Comparison of ENCODE assay signal across 20 cellular contexts in the genomic region with DNA sequence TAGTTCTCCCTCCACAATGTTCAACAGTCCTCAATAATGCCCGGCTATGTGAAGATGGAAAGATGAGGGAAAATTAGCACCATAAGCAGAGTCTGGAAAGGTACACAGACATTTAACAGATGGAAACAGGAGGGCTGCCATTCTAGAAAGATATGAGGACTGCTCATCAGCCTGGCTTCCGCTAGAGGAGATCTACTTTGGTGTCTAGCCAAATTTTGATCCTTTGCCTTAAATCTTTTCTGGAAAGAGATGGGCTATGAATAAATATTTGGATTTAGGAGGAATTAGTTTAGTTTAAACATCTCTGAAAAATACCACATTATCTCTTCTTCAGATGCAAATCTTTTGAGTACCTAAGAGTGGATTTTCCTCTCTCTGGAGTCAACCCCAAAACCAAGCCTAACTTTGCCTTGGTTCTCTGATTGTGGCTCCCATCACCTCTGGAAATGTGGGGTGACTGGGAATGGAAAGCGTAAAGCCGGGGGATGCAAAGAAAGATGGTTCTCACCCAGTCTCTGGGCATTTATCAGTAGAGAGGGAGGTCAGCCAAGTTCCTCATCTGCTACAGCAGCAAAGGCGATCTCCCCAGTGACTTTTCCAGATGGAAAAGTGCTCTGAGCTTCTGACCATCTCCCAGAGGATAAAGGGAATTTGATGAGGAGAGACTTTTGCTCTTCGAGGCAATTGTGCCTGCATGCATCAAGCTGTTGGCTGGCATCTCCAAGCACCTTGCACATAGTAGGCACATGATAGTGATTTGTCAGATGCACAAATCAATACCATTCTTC.
A peak's percentile ranks its signal among the peaks of the same experiment; 100 is the strongest.
DNase-seq lines count a peak whose midpoint lies in the region; ATAC-seq and TF ChIP-seq lines count a peak whose summit lies in the region.
"Had no signal": no experiment of that assay in that cellular context is flagged by ENCODE, and none has a peak within 500 bp of the region (broad histone marks: within the 10 kb centered on the region; RNA-seq: fewer than 3 reads in every experiment).

No MANE protein-coding gene starts in this region.

- H3K36me3 ChIP-seq in left ventricle myocardium inferior: no peaks in the 10 kb centered on the region
- no peaks in the 10 kb centered on the region for H3K36me3 ChIP-seq in IMR-90 (ENCODE audit: control insufficient read depth, insufficient read depth, low read length)
- H3K36me3 ChIP-seq: BE2C, BLaER1 had no signal

- no peak overlapping the region for H2BK5ac ChIP-seq in IMR-90 (ENCODE audit: low read depth, low read length, poor library complexity, severe bottlenecking)

- H3K4me1 ChIP-seq in left ventricle myocardium inferior: no peaks in the 10 kb centered on the region
- peaks cover 6% of the 10 kb centered on the region; the same call in 1 of the 2 replicates for H3K4me1 ChIP-seq in IMR-90 (ENCODE audit: control insufficient read depth, insufficient read depth, low read length)
- H3K4me1 ChIP-seq: BE2C had no signal

- dilution Hi-C loops in IMR-90 (cut with HindIII; ENCODE audit: low sequenced_read_pairs, unreplicated experiment): no loop called here

- TF ChIP-seq POLR2A in IMR-90 (IDR thresholded peaks at IDR 0.05; ENCODE audit: low read depth, low read length): no peak

- H2BK120ac ChIP-seq in IMR-90 (ENCODE audit: low read depth, low read length): no peak overlapping the region

- H4K91ac ChIP-seq in IMR-90 (ENCODE audit: insufficient read depth, low read depth, low read length): no peak overlapping the region

- no peaks in the 10 kb centered on the region for H3K27me3 ChIP-seq in left ventricle myocardium inferior (ENCODE audit: low read depth)
- peaks cover 3% of the 10 kb centered on the region for H3K27me3 ChIP-seq in IMR-90 (ENCODE audit: control insufficient read depth, insufficient read depth, low read length)
- H3K27me3 ChIP-seq: BE2C, BLaER1 had no signal

- POLR2A ChIA-PET in IMR-90 (lab: Charles Lee; ENCODE audit: unreplicated experiment): no interaction called here

- no peak for TF ChIP-seq RAD21 in IMR-90 (IDR thresholded peaks at IDR 0.05; ENCODE audit: low read length)

- H2AFZ ChIP-seq in IMR-90 (replicated peaks; ENCODE audit: low read length, poor library complexity): no peak overlapping the region

- DNase-seq in left ventricle myocardium inferior: no peak
- DNase-seq in cardiac septum (ENCODE audit: low spot score): no peak
- peak; percentile 4 for DNase-seq in IMR-90
- peak; percentile 62 for DNase-seq in fibroblast of villous mesenchyme (ENCODE audit: low read depth)
- DNase-seq: 8988T; ACHN; BE2C; C1 segment of cervical spinal cord; CD4-positive, alpha-beta memory T cell; CD4-positive, CD25-positive, alpha-beta regulatory T cell; CD8-positive, alpha-beta memory T cell; COR-L47; DMS 273 treated with DMSO at 0.1 percent for 48 hours; DMS79; DND-41; EL; GF-D8 had no signal

- H3K27ac ChIP-seq in left ventricle myocardium inferior (replicated peaks) (peak overlapping the region; percentile 51), IMR-90 (ENCODE audit: insufficient read depth, low read length) (peak overlapping the region; percentile 25; the same call in 1 of the 2 replicates)
- H3K27ac ChIP-seq: BLaER1 had no signal

- H3K9me1 ChIP-seq in IMR-90 (ENCODE audit: insufficient read depth, low read length): no peaks in the 10 kb centered on the region; the same call in 1 of the 2 replicates

- intact Hi-C loops in left ventricle myocardium inferior (cut with micrococcal nuclease) (loop anchor here (10.0 kb wide), 1 partner anchor 73 kb away; no protein-coding TSS in a partner anchor), cardiac septum (cut with DNase I) (no loop called here), IMR-90 (cut with micrococcal nuclease) (no loop called here)

- peak overlapping the region; percentile 1; the same call in 1 of the 2 replicates for H3K18ac ChIP-seq in IMR-90 (ENCODE audit: low read depth, low read length)

- peak; percentile 63 for ATAC-seq in IMR-90 (ENCODE audit: low read depth)
- no peak for ATAC-seq in GM21381 (IDR thresholded peaks at IDR 0.05; ENCODE audit: unreplicated experiment)
- ATAC-seq in SK-N-SH treated with all-trans-retinoic acid at 6 μM for 48 hours: no peak

- in situ Hi-C loops in IMR-90 (cut with MboI; ENCODE audit: low sequenced_read_pairs): no loop called here

- H4K20me1 ChIP-seq in IMR-90 (ENCODE audit: insufficient read depth, low read length): no peaks in the 10 kb centered on the region
- H4K20me1 ChIP-seq: BLaER1 had no signal

- H3K4me3 ChIP-seq in left ventricle myocardium inferior (no peak overlapping the region), IMR-90 (ENCODE audit: insufficient read depth, low read depth, low read length) (no peak overlapping the region), fibroblast of villous mesenchyme (ENCODE audit: low read depth, low read length) (no peak overlapping the region)
- H3K4me3 ChIP-seq: BLaER1 had no signal

- BruUV-seq in IMR-90 (replicated peaks; lab: Mats Ljungman, UMichigan): no TSS peak

- CTCF ChIA-PET in IMR-90 (lab: Yijun Ruan, JAX): no interaction called here

- no peak overlapping the region for H2AK5ac ChIP-seq in IMR-90 (ENCODE audit: low read depth, low read length)

- H3K23ac ChIP-seq in IMR-90 (ENCODE audit: low read depth, low read length): no peak overlapping the region

- H3K4ac ChIP-seq in IMR-90 (ENCODE audit: low read depth, low read length): no peak overlapping the region

- no peak overlapping the region for H3K56ac ChIP-seq in IMR-90 (ENCODE audit: extremely low read depth, insufficient read depth, low read length)

- WGBS in IMR-90 (ENCODE audit: extremely low coverage in 2 of 2, insufficient read length in 1 of 2), 2 experiments: 20% methylated on average over 1 of the region's 6 CpGs; no CpG with 5 or more reads in 1 of the 2 experiments

- H2BK20ac ChIP-seq in IMR-90 (ENCODE audit: low read depth, low read length): peak overlapping the region; percentile 8; the same call in 1 of the 2 replicates

- H2BK15ac ChIP-seq in IMR-90 (ENCODE audit: low read depth, low read length): no peak overlapping the region

- H3K79me1 ChIP-seq in IMR-90 (ENCODE audit: low read depth in 1 of 2, low read length in 2 of 2): no peaks in the 10 kb centered on the region

- H3K14ac ChIP-seq in IMR-90 (replicated peaks; ENCODE audit: low read depth, low read length): no peak overlapping the region

- no peak overlapping the region for H4K8ac ChIP-seq in IMR-90 (ENCODE audit: low read depth in 2 of 2, low read length in 2 of 2)

- no peak for TF ChIP-seq CTCF in left ventricle myocardium inferior (IDR thresholded peaks at IDR 0.05; ENCODE audit: borderline replicate concordance)
- TF ChIP-seq CTCF in IMR-90 (conservative IDR thresholded peaks at IDR 0.05; ENCODE audit: low read depth, low read length): no peak
- no peak for TF ChIP-seq CTCF in fibroblast of villous mesenchyme (IDR thresholded peaks at IDR 0.05; ENCODE audit: insufficient read depth, low read depth, low read length)

- H2AK9ac ChIP-seq in IMR-90 (replicated peaks; ENCODE audit: low read depth, low read length, poor library complexity): no peak overlapping the region

- H3K9me3 ChIP-seq in left ventricle myocardium inferior (replicated peaks): no peaks in the 10 kb centered on the region
- no peaks in the 10 kb centered on the region for H3K9me3 ChIP-seq in IMR-90 (ENCODE audit: control insufficient read depth, insufficient read depth, low read length)
- H3K9me3 ChIP-seq: BE2C, BLaER1 had no signal

- no peak overlapping the region for H3K4me2 ChIP-seq in IMR-90 (ENCODE audit: low read depth, low read length)
- H3K4me2 ChIP-seq: BLaER1 had no signal

- H4K5ac ChIP-seq in IMR-90 (ENCODE audit: low read depth, low read length): no peak overlapping the region

- no peak overlapping the region for H3K9ac ChIP-seq in IMR-90 (ENCODE audit: low read depth, low read length)
- H3K9ac ChIP-seq: BLaER1 had no signal

TF ChIP-seq in IMR-90, 13 proteins besides CTCF, POLR2A, EP300 and RAD21 (continues in another document):
- no peak for TF ChIP-seq RFX5 (IDR thresholded peaks at IDR 0.05; ENCODE audit: low read depth, low read length)
- no peak for TF ChIP-seq CHD1 (IDR thresholded peaks at IDR 0.05; ENCODE audit: low read depth, low read length)
- no peak for TF ChIP-seq MAZ (IDR thresholded peaks at IDR 0.05; ENCODE audit: borderline replicate concordance, low read depth, low read length)
- no peak for TF ChIP-seq MAFK (IDR thresholded peaks at IDR 0.05; ENCODE audit: low read depth, low read length)
- TF ChIP-seq, protein P1, sequence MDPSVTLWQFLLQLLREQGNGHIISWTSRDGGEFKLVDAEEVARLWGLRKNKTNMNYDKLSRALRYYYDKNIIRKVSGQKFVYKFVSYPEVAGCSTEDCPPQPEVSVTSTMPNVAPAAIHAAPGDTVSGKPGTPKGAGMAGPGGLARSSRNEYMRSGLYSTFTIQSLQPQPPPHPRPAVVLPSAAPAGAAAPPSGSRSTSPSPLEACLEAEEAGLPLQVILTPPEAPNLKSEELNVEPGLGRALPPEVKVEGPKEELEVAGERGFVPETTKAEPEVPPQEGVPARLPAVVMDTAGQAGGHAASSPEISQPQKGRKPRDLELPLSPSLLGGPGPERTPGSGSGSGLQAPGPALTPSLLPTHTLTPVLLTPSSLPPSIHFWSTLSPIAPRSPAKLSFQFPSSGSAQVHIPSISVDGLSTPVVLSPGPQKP (IDR thresholded peaks at IDR 0.05; ENCODE audit: borderline replicate concordance, low read depth, low read length): no peak
- no peak for TF ChIP-seq FOS (IDR thresholded peaks at IDR 0.05; ENCODE audit: low read depth, low read length)
- no peak for TF ChIP-seq BHLHE40 (IDR thresholded peaks at IDR 0.05; ENCODE audit: low read depth, low read length)

TF ChIP-seq in SK-N-SH treated with all-trans-retinoic acid at 6 μM for 48 hours, 23 proteins besides CTCF, POLR2A, EP300 and RAD21:
- no peak for TF ChIP-seq ZNF565 (CRISPR knock-in tag; conservative IDR thresholded peaks at IDR 0.05; ENCODE audit: low read depth)
- no peak for TF ChIP-seq RARB (CRISPR knock-in tag; IDR thresholded peaks at IDR 0.05)
- TF ChIP-seq OSR1 (CRISPR knock-in tag; IDR thresholded peaks at IDR 0.05): no peak

Comparison
In these comparisons a context has a peak if more than half of its experiments do, and no peak if none do; other contexts are left out.
1. DNase-seq: peak in IMR-90 (single experiment) and fibroblast of villous mesenchyme (single experiment); none in left ventricle myocardium inferior (single experiment) and cardiac septum (single experiment).